ENCODE assay signal across 11 cellular contexts in genomic region chr11:119470316-119471266, GRCh38. TPM values are rescaled to one million over a fixed set of nuclear protein-coding genes. Genes with fewer than 3 reads are reported as not detected.
A peak's percentile ranks its signal among the peaks of the same experiment; 100 is the strongest.
DNase-seq lines count a peak whose midpoint lies in the region; ATAC-seq and TF ChIP-seq lines count a peak whose summit lies in the region.
"Had no signal": no experiment of that assay in that cellular context is flagged by ENCODE, and none has a peak within 500 bp of the region (broad histone marks: within the 10 kb centered on the region; RNA-seq: fewer than 3 reads in every experiment).

No MANE protein-coding gene starts in this region.

- no peaks in the 10 kb centered on the region for H3K36me3 ChIP-seq in left lung

- H3K4me1 ChIP-seq in left lung, result no peaks in the 10 kb centered on the region

- intact Hi-C loops in MCF 10A (cut with micrococcal nuclease) (loop anchor here (2.0 kb wide), 1 partner anchor 54 kb away; no protein-coding TSS in a partner anchor), left lung (cut with DNase I) (loop anchor here in 1 of 2 donors (5.0 kb wide), 1 partner anchor 113 kb away; no protein-coding TSS in a partner anchor)

- ATAC-seq in left lung, result peak; percentile 6

- peak overlapping the region; percentile 35 for H3K4me3 Mint-ChIP-seq in MCF 10A (ENCODE audit: unreplicated experiment)

- H3K27ac Mint-ChIP-seq in MCF 10A (ENCODE audit: low read depth, unreplicated experiment), result peak overlapping the region; percentile 95

- no peaks in the 10 kb centered on the region for H3K36me3 Mint-ChIP-seq in MCF 10A (ENCODE audit: insufficient read depth, unreplicated experiment)

- BruUV-seq in MCF 10A (replicated peaks; lab: Mats Ljungman, UMichigan), result no TSS peak

- H3K4me3 ChIP-seq in left lung, result no peak overlapping the region

- H3K27ac ChIP-seq in left lung, result peak overlapping the region in 1 of 2 donors; percentile 20
- H3K27ac ChIP-seq: 22Rv1 had no signal

- no peaks in the 10 kb centered on the region for H3K27me3 ChIP-seq in left lung

- CTCF ChIA-PET in MCF 10A (lab: Yijun Ruan, JAX), result interaction anchor here (0.6 to 4.5 kb wide), 16 partner anchors 25 to 473 kb away, joined by 3 to 22 read pairs (median 3); partner anchors contain the start of genes C1QTNF5 and USP2

- H3K9me3 ChIP-seq in left lung, result peaks cover 0 to 19% of the 10 kb centered on the region in 2 donors

- TF ChIP-seq CTCF in MCF 10A (IDR thresholded peaks at IDR 0.05; ENCODE audit: unreplicated experiment) (no peak), left lung (IDR thresholded peaks at IDR 0.05) (no peak)

- H3K27me3 Mint-ChIP-seq in MCF 10A (ENCODE audit: insufficient read depth, unreplicated experiment), result peaks cover under 1% of the 10 kb centered on the region

- DNase-seq in DMS 273 (lab: John Stamatoyannopoulos, UW; ENCODE audit: unreplicated experiment) (peak; percentile 42), DMS 273 treated with DMSO at 0.1 percent for 48 hours (lab: John Stamatoyannopoulos, UW) (no peak), MCF 10A (ENCODE audit: unreplicated experiment) (peak; percentile 85), left lung (no peak), ureter (ENCODE audit: low spot score) (peak; percentile 40), NCI-H1048 (lab: John Stamatoyannopoulos, UW) (no peak), MV-4-11 (lab: John Stamatoyannopoulos, UW) (no peak), NCI-H2029 treated with DMSO at 0.1 percent for 48 hours (lab: John Stamatoyannopoulos, UW) (no peak)
- DNase-seq: NK-92 treated with Interleukin-12 subunit alpha and Interleukin-12 subunit beta, amount 100 ng/mL, for 24 hours; stimulated activated CD4-positive, alpha-beta T cell treated with anti-CD3 and anti-CD28 coated beads, Interleukin-15, amount 100 ng/mL, for 24 hours had no signal

- H3K4me1 Mint-ChIP-seq in MCF 10A (ENCODE audit: insufficient read depth, unreplicated experiment), result peaks cover 21% of the 10 kb centered on the region

- peaks cover 1% of the 10 kb centered on the region for H3K9me3 Mint-ChIP-seq in MCF 10A (ENCODE audit: unreplicated experiment)

- POLR2A ChIA-PET in MCF 10A (lab: Yijun Ruan, JAX), result interaction anchor here (0.7 to 1.7 kb wide), 8 partner anchors 37 to 109 kb away, joined by 3 to 11 read pairs (median 4); partner anchors contain the start of gene USP2

RNA-seq across cellular contexts. Expression of gene THY1, which starts 47.6 kb away (rescaled TPM):
- not detected in 2 replicates for total RNA-seq in MCF 10A (2022)
- total RNA-seq in left lung, result 100 to 1,000 TPM in 1 of 2 donors, 10 to 100 TPM in 1; 46.6 to 130 TPM
- total RNA-seq in ureter, result 4.5 TPM

Comparison
In these comparisons a context has a peak if more than half of its experiments do, and no peak if none do; other contexts are left out.
1. DNase-seq: peak in DMS 273 (single experiment), MCF 10A (single experiment) and ureter (single experiment); none in DMS 273 treated with DMSO at 0.1 percent for 48 hours (single experiment), left lung (0 of 2), NCI-H1048 (single experiment), MV-4-11 (single experiment) and NCI-H2029 treated with DMSO at 0.1 percent for 48 hours (single experiment).